ENCODE assay signal across 14 cellular contexts in genomic region chr2:206958236-206958635, GRCh38. TPM values are rescaled to one million over a fixed set of nuclear protein-coding genes. Genes with fewer than 3 reads are reported as not detected.
DNase-seq lines count a peak whose midpoint lies in the region; TF ChIP-seq lines count a peak whose summit lies in the region.
"Had no signal": no experiment of that assay in that cellular context is flagged by ENCODE, and none has a peak within 500 bp of the region (broad histone marks: within the 10 kb centered on the region; RNA-seq: fewer than 3 reads in every experiment).

No MANE protein-coding gene starts in this region.

- no peaks in the 10 kb centered on the region for H3K36me3 ChIP-seq in uterus
- no peaks in the 10 kb centered on the region for H3K36me3 ChIP-seq in WERI-Rb-1

- intact Hi-C loops in uterus (cut with DNase I; ENCODE audit: low total_unique reads): no loop called here

- TF ChIP-seq CTCF in NB4 (IDR thresholded peaks at IDR 0.05; ENCODE audit: low read depth, low read length) (no peak), fibroblast of villous mesenchyme (IDR thresholded peaks at IDR 0.05; ENCODE audit: insufficient read depth, low read depth, low read length) (no peak), uterus (IDR thresholded peaks at IDR 0.05) (no peak), WERI-Rb-1 (IDR thresholded peaks at IDR 0.05; ENCODE audit: low read depth, low read length) (no peak)

- no peak overlapping the region for H3K27ac ChIP-seq in uterus
- H3K27ac ChIP-seq in WERI-Rb-1: no peak overlapping the region

- TF ChIP-seq POLR2A in NB4 (IDR thresholded peaks at IDR 0.05; ENCODE audit: extremely low read depth, insufficient read length) (no peak), uterus (IDR thresholded peaks at IDR 0.05) (no peak)

- H3K4me1 ChIP-seq in uterus: no peaks in the 10 kb centered on the region

- H3K4me3 ChIP-seq in NB4 (ENCODE audit: low read depth, low read length) (no peak overlapping the region), fibroblast of villous mesenchyme (ENCODE audit: low read depth, low read length) (no peak overlapping the region), uterus (no peak overlapping the region), WERI-Rb-1 (ENCODE audit: low read depth, low read length) (no peak overlapping the region)

- H3K27me3 ChIP-seq in uterus (no peaks in the 10 kb centered on the region), WERI-Rb-1 (ENCODE audit: insufficient read depth, low read depth, severe bottlenecking) (no peaks in the 10 kb centered on the region)

- DNase-seq in AML-193 (lab: John Stamatoyannopoulos, UW) (peak; percentile 26 to 38), NB4 (ENCODE audit: low read depth) (peak; percentile 15), NOMO-1 treated with dmso at 0.1 percent for 144 hours (lab: John Stamatoyannopoulos, UW; ENCODE audit: unreplicated experiment) (peak; percentile 30), fibroblast of villous mesenchyme (ENCODE audit: low read depth) (peak; percentile 55), uterus (no peak), LoVo (ENCODE audit: low spot score) (no peak), WERI-Rb-1 (no peak)
- DNase-seq: CD8-positive, alpha-beta T cell; COR-L47; DND-41; GDM1; IMR-90 had no signal

- H3K9me3 ChIP-seq in uterus: no peaks in the 10 kb centered on the region
- no peaks in the 10 kb centered on the region for H3K9me3 ChIP-seq in WERI-Rb-1 (ENCODE audit: severe bottlenecking)

RNA-seq across cellular contexts. Expression of gene CPO, which starts 18.9 kb away (rescaled TPM):
- total RNA-seq in fibroblast of villous mesenchyme (not detected in 2 replicates), uterus (under 1 TPM in 1 of 4 donors, not detected in 3; 0.90 TPM)
- total RNA-seq: CD8-positive, alpha-beta T cell; H4; HT-29; IMR-90 had no signal

Comparison
In these comparisons a context has a peak if more than half of its experiments do, and no peak if none do; other contexts are left out.
1. DNase-seq: peak in AML-193 (2 of 2), NB4 (single experiment), NOMO-1 treated with dmso at 0.1 percent for 144 hours (single experiment) and fibroblast of villous mesenchyme (single experiment); none in uterus (0 of 2), LoVo (single experiment) and WERI-Rb-1 (single experiment).